In genomic region chr10:11106621-11107374, GRCh38 we compare ENCODE assay signal across 17 cellular contexts.
DNase-seq lines count a peak whose midpoint lies in the region; ATAC-seq and TF ChIP-seq lines count a peak whose summit lies in the region.
"Had no signal": no experiment of that assay in that cellular context is flagged by ENCODE, and none has a peak within 500 bp of the region (broad histone marks: within the 10 kb centered on the region; RNA-seq: fewer than 3 reads in every experiment).

No MANE protein-coding gene starts in this region.

- TF ChIP-seq CTCF in activated CD8-positive, alpha-beta T cell treated with anti-CD3 and anti-CD28 coated beads for 36 hours (IDR thresholded peaks at IDR 0.05): no peak

- no peak overlapping the region for H3K27ac Mint-ChIP-seq in activated CD8-positive, alpha-beta T cell treated with anti-CD3 and anti-CD28 coated beads for 36 hours
- H3K27ac Mint-ChIP-seq: CD8-positive, alpha-beta T cell; stimulated activated naive CD8-positive, alpha-beta T cell treated with anti-CD3 and anti-CD28 coated beads, Interleukin-15, Interleukin-2, amounts not matched to agents 100 ng/mL and 50 ng/mL, for 24 hours; T-helper 2 cell treated with Interferon-gamma antibody and Interleukin-4, amounts not matched to agents 5 μg/mL and 100 μg/mL, for 36 hours had no signal

- no peaks in the 10 kb centered on the region for H3K9me3 Mint-ChIP-seq in activated CD8-positive, alpha-beta T cell treated with anti-CD3 and anti-CD28 coated beads for 36 hours
- H3K9me3 Mint-ChIP-seq: activated T-cell treated with anti-CD3 and anti-CD28 coated beads, Interleukin-2, amount 50 U/mL, for 4 hours; CD8-positive, alpha-beta T cell; central memory CD8-positive, alpha-beta T cell; stimulated activated naive CD8-positive, alpha-beta T cell treated with anti-CD3 and anti-CD28 coated beads, Interleukin-15, Interleukin-2, amounts not matched to agents 100 ng/mL and 50 ng/mL, for 24 hours had no signal

- H3K36me3 Mint-ChIP-seq in activated CD8-positive, alpha-beta T cell treated with anti-CD3 and anti-CD28 coated beads for 36 hours (ENCODE audit: low read depth): no peaks in the 10 kb centered on the region
- H3K36me3 Mint-ChIP-seq: CD8-positive, alpha-beta T cell had no signal

- peaks cover 14% of the 10 kb centered on the region for H3K4me1 Mint-ChIP-seq in activated CD8-positive, alpha-beta T cell treated with anti-CD3 and anti-CD28 coated beads for 36 hours (ENCODE audit: low read depth)

- ATAC-seq in GM18861 (IDR thresholded peaks at IDR 0.05; ENCODE audit: unreplicated experiment): peak; percentile 72
- ATAC-seq in HG02938 (IDR thresholded peaks at IDR 0.05; ENCODE audit: unreplicated experiment): peak; percentile 60
- ATAC-seq in activated CD8-positive, alpha-beta T cell treated with anti-CD3 and anti-CD28 coated beads for 36 hours: no peak
- ATAC-seq: activated T-cell treated with anti-CD3 and anti-CD28 coated beads, Interleukin-2, amount 50 U/mL, for 4 hours; CD8-positive, alpha-beta T cell had no signal

- peaks cover 3% of the 10 kb centered on the region for H3K27me3 Mint-ChIP-seq in activated CD8-positive, alpha-beta T cell treated with anti-CD3 and anti-CD28 coated beads for 36 hours
- H3K27me3 Mint-ChIP-seq: central memory CD8-positive, alpha-beta T cell had no signal

- H3K4me3 Mint-ChIP-seq in activated CD8-positive, alpha-beta T cell treated with anti-CD3 and anti-CD28 coated beads for 36 hours: no peak overlapping the region
- H3K4me3 Mint-ChIP-seq: activated T-cell treated with anti-CD3 and anti-CD28 coated beads, Interleukin-2, amount 50 U/mL, for 4 hours; CD8-positive, alpha-beta T cell; central memory CD8-positive, alpha-beta T cell; stimulated activated naive CD8-positive, alpha-beta T cell treated with anti-CD3 and anti-CD28 coated beads, Interleukin-15, Interleukin-2, amounts not matched to agents 100 ng/mL and 50 ng/mL, for 24 hours; T-helper 2 cell treated with Interferon-gamma antibody and Interleukin-4, amounts not matched to agents 5 μg/mL and 100 μg/mL, for 36 hours had no signal

- CTCF ChIA-PET in activated CD8-positive, alpha-beta T cell treated with anti-CD3 and anti-CD28 coated beads for 36 hours (lab: Charles Lee): interaction anchor here (1.0 to 1.4 kb wide), 2 partner anchors 17 to 107 kb away, joined by 3 to 5 read pairs; no protein-coding TSS in a partner anchor

- intact Hi-C loops in head of caudate nucleus (cut with DNase I): no loop called here
- intact Hi-C loops in activated CD8-positive, alpha-beta T cell treated with anti-CD3 and anti-CD28 coated beads for 36 hours (cut with micrococcal nuclease): no loop called here

- peak; percentile 12 for DNase-seq in COR-L47 (lab: John Stamatoyannopoulos, UW)
- peak; percentile 52 for DNase-seq in NCI-H2107 treated with DMSO at 0.1 percent for 48 hours (lab: John Stamatoyannopoulos, UW; ENCODE audit: unreplicated experiment)
- no peak for DNase-seq in head of caudate nucleus
- no peak for DNase-seq in activated CD8-positive, alpha-beta T cell treated with anti-CD3 and anti-CD28 coated beads for 36 hours
- no peak for DNase-seq in globus pallidus (ENCODE audit: low spot score)
- DNase-seq in HPDE6-E6E7 (ENCODE audit: extremely low spot score): no peak
- DNase-seq: ACHN; activated CD4-positive, alpha-beta T cell treated with anti-CD3 and anti-CD28 coated beads for 48 hours; activated T-cell treated with anti-CD3 and anti-CD28 coated beads, Interleukin-2, amount 50 U/mL, for 4 hours; CD8-positive, alpha-beta T cell; foreskin melanocyte; mesenchymal stem cell had no signal

- POLR2A ChIA-PET in activated CD8-positive, alpha-beta T cell treated with anti-CD3 and anti-CD28 coated beads for 36 hours (lab: Charles Lee): no interaction called here

Comparison
In these comparisons a context has a peak if more than half of its experiments do, and no peak if none do; other contexts are left out.
1. DNase-seq: peak in COR-L47 (single experiment) and NCI-H2107 treated with DMSO at 0.1 percent for 48 hours (single experiment); none in head of caudate nucleus (0 of 42), activated CD8-positive, alpha-beta T cell treated with anti-CD3 and anti-CD28 coated beads for 36 hours (single experiment), globus pallidus (single experiment) and HPDE6-E6E7 (single experiment).